24 cellular contexts compared by ENCODE assay signal in the genomic region with DNA sequence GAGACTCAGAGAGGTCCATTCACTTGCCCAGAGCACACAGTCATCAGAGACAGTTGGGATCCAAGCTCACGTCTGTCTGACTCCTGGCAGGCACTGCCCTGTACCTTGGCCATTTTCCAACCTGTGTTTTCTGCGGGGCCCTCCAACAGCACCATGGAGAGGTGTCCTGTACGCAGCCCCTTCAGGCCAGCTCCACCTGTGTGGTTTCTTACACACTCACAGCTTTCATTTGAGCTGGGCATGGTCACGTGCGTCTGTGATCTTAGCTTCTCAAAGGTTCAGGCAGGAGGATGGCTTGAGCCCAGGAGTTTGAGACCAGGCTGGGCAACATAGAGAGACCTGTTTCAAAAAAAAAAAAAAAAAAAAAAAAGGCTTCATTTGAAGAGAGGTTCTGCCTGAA.
"Had no signal": no experiment of that assay in that cellular context is flagged by ENCODE, and none has a peak within 500 bp of the region (broad histone marks: within the 10 kb centered on the region; RNA-seq: fewer than 3 reads in every experiment).

No MANE protein-coding gene starts in this region.

- H3K9me3 ChIP-seq: colonic mucosa, esophagus squamous epithelium, gastroesophageal sphincter, heart right ventricle, left lung, lower lobe of right lung, mucosa of descending colon had no signal

- ATAC-seq: effector memory CD8-positive, alpha-beta T cell; gastroesophageal sphincter; left lung; left ventricle myocardium superior; lower lobe of right lung had no signal

- FAIRE-seq: endometrium, islet of Langerhans, keratinocyte had no signal

- H3K4me3 ChIP-seq: colonic mucosa, esophagus squamous epithelium, gastroesophageal sphincter, heart right ventricle, left lung, lower lobe of right lung, mucosa of descending colon had no signal

- H3K27me3 ChIP-seq: colonic mucosa, esophagus squamous epithelium, gastroesophageal sphincter, heart right ventricle, left lung had no signal

- DNase-seq: cerebellar nuclear complex; colonic mucosa; cortex of kidney; effector CD8-positive, alpha-beta T cell; effector memory CD8-positive, alpha-beta T cell; endodermal cell; erythroblast; esophagus squamous epithelium; foreskin fibroblast; foreskin melanocyte; heart right ventricle; hippocampal formation; kidney glomerular epithelial cell; left colon; left ventricle myocardium superior; lower lobe of right lung; mesenchymal stem cell; mucosa of descending colon had no signal

- H3K27ac ChIP-seq: colonic mucosa, epithelial cell of prostate, esophagus squamous epithelium, gastroesophageal sphincter, heart right ventricle, left lung, lower lobe of right lung had no signal

- H3K4me1 ChIP-seq: colonic mucosa, esophagus squamous epithelium, gastroesophageal sphincter had no signal
